In the genomic region with DNA sequence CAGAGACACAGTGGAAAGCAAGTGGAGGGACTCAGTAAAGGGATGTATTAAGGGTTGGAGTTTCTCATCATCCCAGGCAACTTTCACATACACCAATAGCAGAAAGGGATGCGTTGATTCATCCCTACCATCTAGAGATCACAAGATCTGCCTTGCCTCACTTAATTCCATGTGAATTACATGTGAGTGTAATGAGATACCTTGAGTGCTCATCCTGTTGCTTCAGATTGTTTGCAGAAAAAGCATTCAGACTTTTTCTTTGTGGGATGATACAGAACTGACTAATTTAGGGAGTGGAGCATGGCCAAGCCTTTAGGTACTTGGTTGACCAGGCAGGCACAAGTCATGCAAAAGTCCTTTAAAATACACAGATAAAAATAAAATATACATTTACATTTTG, we compare ENCODE assay signal across 1 cellular context.
TF ChIP-seq lines count a peak whose summit lies in the region.

No MANE protein-coding gene starts in this region.

TF ChIP-seq in SK-N-SH, 30 proteins besides CTCF, POLR2A, EP300 and RAD21 (continued from another document):
- TF ChIP-seq, protein P1, sequence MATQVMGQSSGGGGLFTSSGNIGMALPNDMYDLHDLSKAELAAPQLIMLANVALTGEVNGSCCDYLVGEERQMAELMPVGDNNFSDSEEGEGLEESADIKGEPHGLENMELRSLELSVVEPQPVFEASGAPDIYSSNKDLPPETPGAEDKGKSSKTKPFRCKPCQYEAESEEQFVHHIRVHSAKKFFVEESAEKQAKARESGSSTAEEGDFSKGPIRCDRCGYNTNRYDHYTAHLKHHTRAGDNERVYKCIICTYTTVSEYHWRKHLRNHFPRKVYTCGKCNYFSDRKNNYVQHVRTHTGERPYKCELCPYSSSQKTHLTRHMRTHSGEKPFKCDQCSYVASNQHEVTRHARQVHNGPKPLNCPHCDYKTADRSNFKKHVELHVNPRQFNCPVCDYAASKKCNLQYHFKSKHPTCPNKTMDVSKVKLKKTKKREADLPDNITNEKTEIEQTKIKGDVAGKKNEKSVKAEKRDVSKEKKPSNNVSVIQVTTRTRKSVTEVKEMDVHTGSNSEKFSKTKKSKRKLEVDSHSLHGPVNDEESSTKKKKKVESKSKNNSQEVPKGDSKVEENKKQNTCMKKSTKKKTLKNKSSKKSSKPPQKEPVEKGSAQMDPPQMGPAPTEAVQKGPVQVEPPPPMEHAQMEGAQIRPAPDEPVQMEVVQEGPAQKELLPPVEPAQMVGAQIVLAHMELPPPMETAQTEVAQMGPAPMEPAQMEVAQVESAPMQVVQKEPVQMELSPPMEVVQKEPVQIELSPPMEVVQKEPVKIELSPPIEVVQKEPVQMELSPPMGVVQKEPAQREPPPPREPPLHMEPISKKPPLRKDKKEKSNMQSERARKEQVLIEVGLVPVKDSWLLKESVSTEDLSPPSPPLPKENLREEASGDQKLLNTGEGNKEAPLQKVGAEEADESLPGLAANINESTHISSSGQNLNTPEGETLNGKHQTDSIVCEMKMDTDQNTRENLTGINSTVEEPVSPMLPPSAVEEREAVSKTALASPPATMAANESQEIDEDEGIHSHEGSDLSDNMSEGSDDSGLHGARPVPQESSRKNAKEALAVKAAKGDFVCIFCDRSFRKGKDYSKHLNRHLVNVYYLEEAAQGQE (IDR thresholded peaks at IDR 0.05; ENCODE audit: low read depth, low read length): no peak
- TF ChIP-seq FOXM1 (IDR thresholded peaks at IDR 0.05; ENCODE audit: low read depth) (peak; percentile 71; the same call in 1 of the 2 replicates), RXRA (IDR thresholded peaks at IDR 0.05; ENCODE audit: borderline replicate concordance, low read depth) (no peak; the same call in 1 of the 2 replicates), GATA2 (CRISPR knock-in tag; IDR thresholded peaks at IDR 0.05) (no peak), TCF12 (IDR thresholded peaks at IDR 0.05) (peak; percentile 91), TAF1 (IDR thresholded peaks at IDR 0.05; ENCODE audit: borderline replicate concordance, low read depth, low read length) (no peak), NFIC (IDR thresholded peaks at IDR 0.05; ENCODE audit: borderline replicate concordance) (peak; percentile 50; the same call in 1 of the 2 replicates), MEF2A (IDR thresholded peaks at IDR 0.05; ENCODE audit: borderline replicate concordance, low read depth) (no peak), FOSL2 (IDR thresholded peaks at IDR 0.05; ENCODE audit: borderline replicate concordance, low read depth) (peak; percentile 65; the same call in 1 of the 2 replicates), POLR2AphosphoS5 (IDR thresholded peaks at IDR 0.05; ENCODE audit: low read depth, low read length) (peak; percentile 60; the same call in 1 of the 2 replicates), TEAD4 (IDR thresholded peaks at IDR 0.05; ENCODE audit: borderline replicate concordance, insufficient read depth) (0 out of 2 replicates have a peak, but pooled peaks have one; percentile 20), JUND (IDR thresholded peaks at IDR 0.05) (peak; percentile 70), MXI1 (IDR thresholded peaks at IDR 0.05; ENCODE audit: low read depth, low read length) (no peak)
- TF ChIP-seq, protein P2, sequence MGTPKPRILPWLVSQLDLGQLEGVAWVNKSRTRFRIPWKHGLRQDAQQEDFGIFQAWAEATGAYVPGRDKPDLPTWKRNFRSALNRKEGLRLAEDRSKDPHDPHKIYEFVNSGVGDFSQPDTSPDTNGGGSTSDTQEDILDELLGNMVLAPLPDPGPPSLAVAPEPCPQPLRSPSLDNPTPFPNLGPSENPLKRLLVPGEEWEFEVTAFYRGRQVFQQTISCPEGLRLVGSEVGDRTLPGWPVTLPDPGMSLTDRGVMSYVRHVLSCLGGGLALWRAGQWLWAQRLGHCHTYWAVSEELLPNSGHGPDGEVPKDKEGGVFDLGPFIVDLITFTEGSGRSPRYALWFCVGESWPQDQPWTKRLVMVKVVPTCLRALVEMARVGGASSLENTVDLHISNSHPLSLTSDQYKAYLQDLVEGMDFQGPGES (IDR thresholded peaks at IDR 0.05; ENCODE audit: low read depth, low read length): no peak
